ENCODE assay signal across 26 cellular contexts in the genomic region with DNA sequence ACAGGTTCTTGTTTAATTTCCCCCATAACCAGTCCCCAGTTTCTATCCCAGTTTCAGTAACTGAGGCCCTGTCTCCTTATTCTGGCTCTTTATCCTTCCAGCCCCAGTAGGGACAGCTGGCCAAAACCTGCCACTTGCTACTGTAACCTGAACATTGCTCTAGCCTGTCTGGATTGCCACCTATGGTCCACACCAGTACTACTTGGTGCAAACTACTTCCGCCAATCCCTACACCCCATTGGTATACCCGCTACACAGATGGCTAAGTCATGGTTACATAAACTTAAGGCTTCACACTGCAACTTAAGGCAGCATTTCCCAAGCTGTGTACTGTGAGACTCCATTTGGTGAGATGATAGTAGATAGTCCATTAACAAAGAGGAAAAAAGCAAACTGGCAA.
"Had no signal": no experiment of that assay in that cellular context is flagged by ENCODE, and none has a peak within 500 bp of the region (broad histone marks: within the 10 kb centered on the region; RNA-seq: fewer than 3 reads in every experiment).

No MANE protein-coding gene starts in this region.

- H3K36me3 Mint-ChIP-seq: mesothelial cell of epicardium; naive B cell; natural killer cell; stimulated activated memory B cell treated with anti-CD40 and anti-IgM and Interleukin-4, amounts not matched to agents 10 μg/mL and 1 μg/mL and 100 μg/mL, for 72 hours had no signal

- H3K4me2 ChIP-seq: hepatocyte had no signal

- H3K4me1 Mint-ChIP-seq: mesothelial cell of epicardium had no signal

- H3K4me1 ChIP-seq: prostate gland, testis, thyroid gland had no signal

- H3K27ac Mint-ChIP-seq: mesothelial cell of epicardium; natural killer cell; nephron progenitor cell; stimulated activated naive CD8-positive, alpha-beta T cell treated with anti-CD3 and anti-CD28 coated beads, Interleukin-15, amount 100 ng/mL, for 72 hours had no signal

- H3K4me3 ChIP-seq: hepatocyte, left ventricle myocardium inferior, lung, ovary, prostate gland, sigmoid colon, testis, thyroid gland, transverse colon, upper lobe of left lung had no signal

- H3K27me3 ChIP-seq: hepatocyte, ovary, sigmoid colon, testis, thyroid gland, transverse colon, upper lobe of left lung had no signal

- DNase-seq: islet precursor cell; left ventricle myocardium inferior; mesendoderm; naive B cell; natural killer cell; nephron progenitor cell; ovary; retina; right cardiac atrium; sigmoid colon; small intestine; stimulated activated CD4-positive, alpha-beta T cell treated with anti-CD3 and anti-CD28 coated beads, Interleukin-1b, Interleukin-23, amount 100 ng/mL, for 48 hours; stimulated activated CD4-positive, alpha-beta T cell treated with anti-CD3 and anti-CD28 coated beads, Interleukin-2, amount 100 ng/mL, for 48 hours; stimulated activated CD4-positive, alpha-beta T cell treated with anti-CD3 and anti-CD28 coated beads, Interleukin-4, amount 100 ng/mL, for 4 hours; stimulated activated CD8-positive, alpha-beta memory T cell treated with anti-CD3 and anti-CD28 coated beads, Interleukin-4, amount 100 ng/mL, for 48 hours; stimulated activated naive CD4-positive, alpha-beta T cell treated with Interleukin-2 at 50 U/mL for 16 hours; stimulated activated naive CD8-positive, alpha-beta T cell treated with anti-CD3 and anti-CD28 coated beads, Interleukin-15, amount 100 ng/mL, for 72 hours; testis; thyroid gland; transverse colon; upper lobe of left lung had no signal

- ATAC-seq: natural killer cell; right cardiac atrium; stimulated activated memory B cell treated with anti-CD40 and anti-IgM and Interleukin-4, amounts not matched to agents 10 μg/mL and 1 μg/mL and 100 μg/mL, for 72 hours; stimulated activated naive CD8-positive, alpha-beta T cell treated with anti-CD3 and anti-CD28 coated beads, Interleukin-15, amount 100 ng/mL, for 72 hours had no signal

- H3K27ac ChIP-seq: hepatocyte, left ventricle myocardium inferior, ovary, prostate gland, sigmoid colon, testis, thyroid gland, transverse colon, upper lobe of left lung had no signal

- FAIRE-seq: small intestine had no signal

- H3K4me3 Mint-ChIP-seq: mesothelial cell of epicardium; natural killer cell; nephron progenitor cell; stimulated activated memory B cell treated with anti-CD40 and anti-IgM and Interleukin-4, amounts not matched to agents 10 μg/mL and 1 μg/mL and 100 μg/mL, for 72 hours; stimulated activated naive CD8-positive, alpha-beta T cell treated with anti-CD3 and anti-CD28 coated beads, Interleukin-15, amount 100 ng/mL, for 72 hours had no signal

- H2AFZ ChIP-seq: hepatocyte had no signal

- H3K9me3 ChIP-seq: left ventricle myocardium inferior, ovary, prostate gland, sigmoid colon, testis, thyroid gland, transverse colon, upper lobe of left lung had no signal

- H3K9me3 Mint-ChIP-seq: mesothelial cell of epicardium; natural killer cell; stimulated activated naive CD8-positive, alpha-beta T cell treated with anti-CD3 and anti-CD28 coated beads, Interleukin-15, amount 100 ng/mL, for 72 hours had no signal

- H3K79me2 ChIP-seq: hepatocyte had no signal

- H3K27me3 Mint-ChIP-seq: stimulated activated memory B cell treated with anti-CD40 and anti-IgM and Interleukin-4, amounts not matched to agents 10 μg/mL and 1 μg/mL and 100 μg/mL, for 72 hours; stimulated activated naive CD8-positive, alpha-beta T cell treated with anti-CD3 and anti-CD28 coated beads, Interleukin-15, amount 100 ng/mL, for 72 hours had no signal

- H3K36me3 ChIP-seq: left ventricle myocardium inferior, ovary, prostate gland, sigmoid colon, thyroid gland, transverse colon, upper lobe of left lung had no signal
